Comparison of ENCODE assay signal across 8 cellular contexts in the genomic region with DNA sequence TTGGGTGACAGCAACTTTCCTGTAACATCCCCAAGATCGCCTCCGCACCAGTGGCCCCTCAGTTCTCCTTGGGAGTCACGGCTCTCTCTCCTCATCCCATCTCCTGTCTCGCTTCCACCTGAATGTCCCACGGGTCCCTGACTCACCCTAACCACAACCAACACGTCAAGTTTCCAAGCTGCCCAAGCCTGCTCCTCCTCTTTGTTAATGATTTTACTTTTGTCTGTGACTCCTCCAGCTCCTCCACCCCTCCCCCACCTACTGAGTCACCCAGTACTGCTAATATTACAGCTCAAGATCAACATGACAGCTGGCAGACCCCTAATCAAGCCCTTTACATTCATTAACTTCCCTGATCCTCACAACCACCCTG. TPM values are rescaled to one million over a fixed set of nuclear protein-coding genes. Genes with fewer than 3 reads are reported as not detected.
A peak's percentile ranks its signal among the peaks of the same experiment; 100 is the strongest.
DNase-seq lines count a peak whose midpoint lies in the region; ATAC-seq lines count a peak whose summit lies in the region.

No MANE protein-coding gene starts in this region.

- H3K27me3 Mint-ChIP-seq in IgD-negative memory B cell: no peaks in the 10 kb centered on the region
- H3K27me3 Mint-ChIP-seq in activated naive CD4-positive, alpha-beta T cell treated with anti-CD3 and anti-CD28 coated beads, Interleukin-2, amount 10 ng/mL, durations not matched to agents 7 days and 5 days: no peaks in the 10 kb centered on the region

- peak overlapping the region in 2 of 3 donors; percentile 89 to 97 for H3K27ac Mint-ChIP-seq in IgD-negative memory B cell
- H3K27ac Mint-ChIP-seq in activated naive CD4-positive, alpha-beta T cell treated with anti-CD3 and anti-CD28 coated beads, Interleukin-2, amount 10 ng/mL, durations not matched to agents 7 days and 5 days: peak overlapping the region; percentile 83

- H2BK15ac ChIP-seq in mesendoderm (replicated peaks; ENCODE audit: low read depth): no peak overlapping the region

- ATAC-seq in GM18858 (IDR thresholded peaks at IDR 0.05; ENCODE audit: unreplicated experiment) (no peak), HG03457 (IDR thresholded peaks at IDR 0.05; ENCODE audit: unreplicated experiment) (no peak), HG03280 (IDR thresholded peaks at IDR 0.05; ENCODE audit: unreplicated experiment) (no peak)

- no peak overlapping the region for H3K4ac ChIP-seq in mesendoderm (ENCODE audit: low read depth, low read length)

- no peak overlapping the region for H4K8ac ChIP-seq in mesendoderm (ENCODE audit: low read depth, low read length)

- H3K27ac ChIP-seq in mesendoderm (ENCODE audit: low read depth, low read length): no peak overlapping the region

- H3K4me1 Mint-ChIP-seq in IgD-negative memory B cell: peaks cover 7 to 10% (median 9%) of the 10 kb centered on the region in 3 donors
- H3K4me1 Mint-ChIP-seq in activated naive CD4-positive, alpha-beta T cell treated with anti-CD3 and anti-CD28 coated beads, Interleukin-2, amount 10 ng/mL, durations not matched to agents 7 days and 5 days: peaks cover 12% of the 10 kb centered on the region

- no peak overlapping the region for H3K4me3 Mint-ChIP-seq in IgD-negative memory B cell
- H3K4me3 Mint-ChIP-seq in activated naive CD4-positive, alpha-beta T cell treated with anti-CD3 and anti-CD28 coated beads, Interleukin-2, amount 10 ng/mL, durations not matched to agents 7 days and 5 days: no peak overlapping the region

- H2BK5ac ChIP-seq in mesendoderm (ENCODE audit: low read length): no peak overlapping the region

- no peaks in the 10 kb centered on the region for H3K36me3 ChIP-seq in mesendoderm (ENCODE audit: control insufficient read depth, insufficient read depth, low read length)

- H3K79me1 ChIP-seq in mesendoderm (ENCODE audit: low read length): no peaks in the 10 kb centered on the region

- no peak overlapping the region for H3K23ac ChIP-seq in mesendoderm (ENCODE audit: low read length)

- H3K9me3 Mint-ChIP-seq in IgD-negative memory B cell: no peaks in the 10 kb centered on the region
- H3K9me3 Mint-ChIP-seq in activated naive CD4-positive, alpha-beta T cell treated with anti-CD3 and anti-CD28 coated beads, Interleukin-2, amount 10 ng/mL, durations not matched to agents 7 days and 5 days: peaks cover 7% of the 10 kb centered on the region

- H2AK5ac ChIP-seq in mesendoderm (ENCODE audit: low read length): no peak overlapping the region

- no CpG with 5 or more reads among the region's 6 CpGs for WGBS in mesendoderm (ENCODE audit: extremely low coverage, insufficient coverage, low lambda C conversion rate)

- peaks cover 5% of the 10 kb centered on the region for H3K36me3 Mint-ChIP-seq in IgD-negative memory B cell
- peaks cover 68% of the 10 kb centered on the region for H3K36me3 Mint-ChIP-seq in activated naive CD4-positive, alpha-beta T cell treated with anti-CD3 and anti-CD28 coated beads, Interleukin-2, amount 10 ng/mL, durations not matched to agents 7 days and 5 days

- H4K5ac ChIP-seq in mesendoderm (ENCODE audit: low read length): no peak overlapping the region

- no peak overlapping the region for H2BK120ac ChIP-seq in mesendoderm (ENCODE audit: low read depth, low read length)

- H3K4me1 ChIP-seq in mesendoderm (ENCODE audit: control insufficient read depth, low read depth, low read length): peaks cover 4% of the 10 kb centered on the region

- no peaks in the 10 kb centered on the region for H3K79me2 ChIP-seq in mesendoderm (ENCODE audit: control insufficient read depth, insufficient read depth, low read length)

- DNase-seq in AG08395 (ENCODE audit: low spot score) (peak; percentile 74), mesendoderm (peak; percentile 59), NAMALWA (ENCODE audit: low spot score) (no peak)
- DNase-seq in activated naive CD4-positive, alpha-beta T cell treated with anti-CD3 and anti-CD28 coated beads, Interleukin-2, amount 10 ng/mL, durations not matched to agents 7 days and 5 days: no peak

- H3K4me2 ChIP-seq in mesendoderm (ENCODE audit: low read length): no peak overlapping the region

- CTCF ChIA-PET in activated naive CD4-positive, alpha-beta T cell treated with anti-CD3 and anti-CD28 coated beads, Interleukin-2, amount 10 ng/mL, durations not matched to agents 7 days and 5 days (lab: Charles Lee): no interaction called here

- H3K9ac ChIP-seq in mesendoderm (ENCODE audit: low read length): no peak overlapping the region

- no peak overlapping the region for H3K4me3 ChIP-seq in mesendoderm (ENCODE audit: low read length)

- no peak overlapping the region for H3K18ac ChIP-seq in mesendoderm (ENCODE audit: low read length)

- no peaks in the 10 kb centered on the region for H3K27me3 ChIP-seq in mesendoderm (ENCODE audit: insufficient read depth, low read length, poor library complexity)

- H3K56ac ChIP-seq in mesendoderm (ENCODE audit: low read length): peak overlapping the region; percentile 31

RNA-seq across cellular contexts. Expression of gene BDH1, which starts 39.3 kb away (rescaled TPM):
- polyA plus RNA-seq in IgD-negative memory B cell: 19.0 TPM
- polyA plus RNA-seq in mesendoderm (2013, experiment 1 of 2): 7.9 TPM
- 8.5 TPM for polyA plus RNA-seq in mesendoderm (2013, experiment 2 of 2)

Comparison
In these comparisons a context has a peak if more than half of its experiments do, and no peak if none do; other contexts are left out.
1. DNase-seq: peak in AG08395 (single experiment) and mesendoderm (single experiment); none in activated naive CD4-positive, alpha-beta T cell treated with anti-CD3 and anti-CD28 coated beads, Interleukin-2, amount 10 ng/mL, durations not matched to agents 7 days and 5 days (single experiment) and NAMALWA (single experiment).